In genomic region chr15:77564933-77565332, GRCh38 we compare ENCODE assay signal across 19 cellular contexts.
A peak's percentile ranks its signal among the peaks of the same experiment; 100 is the strongest.
DNase-seq lines count a peak whose midpoint lies in the region; ATAC-seq lines count a peak whose summit lies in the region.
"Had no signal": no experiment of that assay in that cellular context is flagged by ENCODE, and none has a peak within 500 bp of the region (broad histone marks: within the 10 kb centered on the region; RNA-seq: fewer than 3 reads in every experiment).

No MANE protein-coding gene starts in this region.

- H2BK15ac ChIP-seq in mesendoderm (replicated peaks; ENCODE audit: low read depth), result no peak overlapping the region

- H3K79me2 ChIP-seq in mesendoderm (ENCODE audit: control insufficient read depth, insufficient read depth, low read length), result no peaks in the 10 kb centered on the region

- H3K4me1 Mint-ChIP-seq in activated T-helper 17 cell treated with anti-CD3 and anti-CD28 coated beads, Interleukin-2, amount 50 U/mL, for 72 hours, result peaks cover 4% of the 10 kb centered on the region

- no peak for ATAC-seq in activated T-helper 17 cell treated with anti-CD3 and anti-CD28 coated beads, Interleukin-2, amount 50 U/mL, for 72 hours (replicated peaks)

- no peak overlapping the region for H3K9ac ChIP-seq in mesendoderm (ENCODE audit: low read length)

- no peaks in the 10 kb centered on the region for H3K79me1 ChIP-seq in mesendoderm (ENCODE audit: low read length)

- H3K23ac ChIP-seq in mesendoderm (ENCODE audit: low read length), result no peak overlapping the region

- H3K18ac ChIP-seq in mesendoderm (ENCODE audit: low read length), result no peak overlapping the region

- H3K36me3 Mint-ChIP-seq in activated T-helper 17 cell treated with anti-CD3 and anti-CD28 coated beads, Interleukin-2, amount 50 U/mL, for 72 hours (ENCODE audit: low read depth), result no peaks in the 10 kb centered on the region

- peaks cover 6% of the 10 kb centered on the region for H3K27me3 Mint-ChIP-seq in activated T-helper 17 cell treated with anti-CD3 and anti-CD28 coated beads, Interleukin-2, amount 50 U/mL, for 72 hours

- H2AK5ac ChIP-seq in mesendoderm (ENCODE audit: low read length), result no peak overlapping the region

- peaks cover 2% of the 10 kb centered on the region for H3K4me1 ChIP-seq in mesendoderm (ENCODE audit: control insufficient read depth, low read depth, low read length)

- no peak overlapping the region for H2BK120ac ChIP-seq in mesendoderm (ENCODE audit: low read depth, low read length)

- H3K27me3 ChIP-seq in mesendoderm (ENCODE audit: insufficient read depth, low read length, poor library complexity), result no peaks in the 10 kb centered on the region
- H3K27me3 ChIP-seq: SJCRH30 had no signal

- H4K5ac ChIP-seq in mesendoderm (ENCODE audit: low read length), result no peak overlapping the region

- no peaks in the 10 kb centered on the region for H3K36me3 ChIP-seq in mesendoderm (ENCODE audit: control insufficient read depth, insufficient read depth, low read length)
- H3K36me3 ChIP-seq: SJCRH30 had no signal

- DNase-seq in NCI-H2227 (lab: John Stamatoyannopoulos, UW; ENCODE audit: unreplicated experiment) (peak; percentile 19), NCI-H2227 treated with DMSO at 0.1 percent for 48 hours (lab: John Stamatoyannopoulos, UW) (no peak), caudate nucleus (lab: John Stamatoyannopoulos, UW) (peak in 1 of 61 donors; percentile 24), mesendoderm (no peak), GM03348 (ENCODE audit: low spot score) (no peak)
- no peak for DNase-seq in activated CD4-positive, alpha-beta T cell treated with anti-CD3 and anti-CD28 coated beads for 48 hours
- DNase-seq: 8988T, DMS79 treated with DMSO at 0.1 percent for 48 hours, IMR-90, Karpas-422, NCI-H1436 treated with DMSO at 0.1 percent for 48 hours, NCI-H2029 treated with DMSO at 0.1 percent for 48 hours, NCI-H510A, NCI-H748 treated with DMSO at 0.1 percent for 48 hours, PC-9, SJCRH30 had no signal

- no CpG with 5 or more reads among the region's 9 CpGs for WGBS in mesendoderm (ENCODE audit: extremely low coverage, insufficient coverage, low lambda C conversion rate)

- H3K4me2 ChIP-seq in mesendoderm (ENCODE audit: low read length), result no peak overlapping the region
- H3K4me2 ChIP-seq: PC-9 had no signal

- no peak overlapping the region for H3K4ac ChIP-seq in mesendoderm (ENCODE audit: low read depth, low read length)

- peak overlapping the region; percentile 83 for H3K27ac ChIP-seq in caudate nucleus (ENCODE audit: low read depth, low read length)
- H3K27ac ChIP-seq in mesendoderm (ENCODE audit: low read depth, low read length), result no peak overlapping the region
- H3K27ac ChIP-seq in temporal lobe (ENCODE audit: low read depth, low read length), result peak overlapping the region; percentile 59
- H3K27ac ChIP-seq: PC-9, SJCRH30 had no signal

- H3K27ac Mint-ChIP-seq in activated T-helper 17 cell treated with anti-CD3 and anti-CD28 coated beads, Interleukin-2, amount 50 U/mL, for 72 hours, result no peak overlapping the region

- H3K9me3 Mint-ChIP-seq in activated T-helper 17 cell treated with anti-CD3 and anti-CD28 coated beads, Interleukin-2, amount 50 U/mL, for 72 hours, result no peaks in the 10 kb centered on the region

- no peak overlapping the region for H3K4me3 ChIP-seq in mesendoderm (ENCODE audit: low read length)
- H3K4me3 ChIP-seq: PC-9, SJCRH30 had no signal

- H4K8ac ChIP-seq in mesendoderm (ENCODE audit: low read depth, low read length), result no peak overlapping the region

- no peak overlapping the region for H3K4me3 Mint-ChIP-seq in activated T-helper 17 cell treated with anti-CD3 and anti-CD28 coated beads, Interleukin-2, amount 50 U/mL, for 72 hours
- H3K4me3 Mint-ChIP-seq: B cell had no signal

- no peak overlapping the region for H2BK5ac ChIP-seq in mesendoderm (ENCODE audit: low read length)

- peak overlapping the region; percentile 2 for H3K56ac ChIP-seq in mesendoderm (ENCODE audit: low read length)
